In genomic region chr12:25960176-25960575, GRCh38 we compare ENCODE assay signal across 9 cellular contexts. TPM values are rescaled to one million over a fixed set of nuclear protein-coding genes. Genes with fewer than 3 reads are reported as not detected.
A peak's percentile ranks its signal among the peaks of the same experiment; 100 is the strongest.
DNase-seq lines count a peak whose midpoint lies in the region; TF ChIP-seq lines count a peak whose summit lies in the region.
"Had no signal": no experiment of that assay in that cellular context is flagged by ENCODE, and none has a peak within 500 bp of the region (broad histone marks: within the 10 kb centered on the region; RNA-seq: fewer than 3 reads in every experiment).

No MANE protein-coding gene starts in this region.

- H2AFZ ChIP-seq in neural progenitor cell (replicated peaks): no peak overlapping the region

- H3K9ac ChIP-seq in neural progenitor cell: peak overlapping the region; percentile 70

- WGBS in esophagus muscularis mucosa: 2% methylated on average over 5 of the region's 5 CpGs

- no peak for TF ChIP-seq EP300 in esophagus muscularis mucosa (IDR thresholded peaks at IDR 0.05)

- H3K4me3 Mint-ChIP-seq in neural progenitor cell: peak overlapping the region; percentile 98

- peaks cover 14% of the 10 kb centered on the region for H3F3A ChIP-seq in neural progenitor cell (ENCODE audit: low read depth)

- H3K9me3 ChIP-seq in esophagus muscularis mucosa: no peaks in the 10 kb centered on the region
- no peaks in the 10 kb centered on the region for H3K9me3 ChIP-seq in neural progenitor cell (ENCODE audit: low read depth)
- H3K9me3 ChIP-seq: BLaER1 treated with 17β-estradiol and CSF1 and Interleukin-3, amounts not matched to agents 10 nM and 100 nM had no signal

- H4K20me1 ChIP-seq in neural progenitor cell (ENCODE audit: low read depth): peaks cover 23% of the 10 kb centered on the region

- DNase-seq in NCI-H1105 treated with DMSO at 0.1 percent for 48 hours (lab: John Stamatoyannopoulos, UW) (peak; percentile 21), NCI-H1105 (lab: John Stamatoyannopoulos, UW) (no peak), RPMI8226 (peak; percentile 19), esophagus muscularis mucosa (ENCODE audit: extremely low spot score) (no peak), neural progenitor cell (ENCODE audit: low spot score) (peak; percentile 44), epidermal melanocyte (ENCODE audit: insufficient read length, low spot score) (no peak), GM13976 (ENCODE audit: low spot score) (no peak)
- no peak for DNase-seq in stimulated activated naive CD4-positive, alpha-beta T cell (lab: John Stamatoyannopoulos, UW)

- peaks cover 62% of the 10 kb centered on the region for H3K79me2 ChIP-seq in neural progenitor cell (ENCODE audit: low read depth)

- in situ Hi-C loops in GM13976 (cut with MboI; ENCODE audit: low sequenced_read_pairs, unreplicated experiment): no loop called here

- peak overlapping the region; percentile 5 for H3K27ac Mint-ChIP-seq in neural progenitor cell

- peaks cover 5% of the 10 kb centered on the region for H3K27me3 Mint-ChIP-seq in neural progenitor cell (ENCODE audit: insufficient read depth, low read depth)

- H3K4me2 ChIP-seq in neural progenitor cell: peak overlapping the region; percentile 91

- H3K4me1 ChIP-seq in esophagus muscularis mucosa (peaks cover 28 to 58% (median 51%) of the 10 kb centered on the region in 4 donors), neural progenitor cell (peaks cover 23% of the 10 kb centered on the region)

- peaks cover 34% of the 10 kb centered on the region for H3K4me1 Mint-ChIP-seq in neural progenitor cell

- no peak for TF ChIP-seq POLR2A in esophagus muscularis mucosa (IDR thresholded peaks at IDR 0.05; ENCODE audit: low read depth)

- peak in 2 of 3 experiments; percentile 14 to 16 for TF ChIP-seq CTCF in esophagus muscularis mucosa (IDR thresholded peaks at IDR 0.05)
- TF ChIP-seq CTCF in neural progenitor cell (IDR thresholded peaks at IDR 0.05): peak; percentile 33
- no peak for TF ChIP-seq CTCF in GM13976 (IDR thresholded peaks at IDR 0.05; ENCODE audit: borderline replicate concordance, control extremely low read depth, extremely low read depth, insufficient read depth, missing control alignments)

- H3K27ac ChIP-seq in esophagus muscularis mucosa (replicated peaks in 1 of 4) (peak overlapping the region; percentile 94 to 97 (median 96)), neural progenitor cell (no peak overlapping the region)
- H3K27ac ChIP-seq: BLaER1 treated with 17β-estradiol and CSF1 and Interleukin-3, amounts not matched to agents 10 nM and 100 nM had no signal

- no peaks in the 10 kb centered on the region for H3K27me3 ChIP-seq in esophagus muscularis mucosa
- no peaks in the 10 kb centered on the region for H3K27me3 ChIP-seq in neural progenitor cell

- H3K36me3 Mint-ChIP-seq in neural progenitor cell: peaks cover 21% of the 10 kb centered on the region

- H3K36me3 ChIP-seq in esophagus muscularis mucosa: no peaks in the 10 kb centered on the region
- peaks cover 6% of the 10 kb centered on the region for H3K36me3 ChIP-seq in neural progenitor cell
- H3K36me3 ChIP-seq: BLaER1 treated with 17β-estradiol and CSF1 and Interleukin-3, amounts not matched to agents 10 nM and 100 nM had no signal

- H3K4me3 ChIP-seq in esophagus muscularis mucosa: peak overlapping the region; percentile 76 to 91 (median 86)
- H3K4me3 ChIP-seq in neural progenitor cell: peak overlapping the region; percentile 99

- peaks cover 4% of the 10 kb centered on the region for H3K9me3 Mint-ChIP-seq in neural progenitor cell

- intact Hi-C loops in esophagus muscularis mucosa (cut with DNase I): loop anchor here (5.0 kb wide), 2 partner anchors 67 to 152 kb away; no protein-coding TSS in a partner anchor

RNA-seq across cellular contexts. Expression of gene RASSF8, which starts 1.7 kb away (rescaled TPM):
- total RNA-seq in esophagus muscularis mucosa: 10 to 100 TPM; 56.8 to 81.0 (median 77.3) TPM
- total RNA-seq in neural progenitor cell (ENCODE audit: low replicate concordance): 53.9 and 77.0 TPM in 2 replicates

Comparison
In these comparisons a context has a peak if more than half of its experiments do, and no peak if none do; other contexts are left out.
1. DNase-seq: peak in NCI-H1105 treated with DMSO at 0.1 percent for 48 hours (single experiment), RPMI8226 (single experiment) and neural progenitor cell (single experiment); none in NCI-H1105 (single experiment), esophagus muscularis mucosa (single experiment), stimulated activated naive CD4-positive, alpha-beta T cell (0 of 6), epidermal melanocyte (single experiment) and GM13976 (single experiment).